18 cellular contexts compared by ENCODE assay signal in genomic region chr1:37761416-37762095, GRCh38. TPM values are rescaled to one million over a fixed set of nuclear protein-coding genes. Genes with fewer than 3 reads are reported as not detected.
DNase-seq lines count a peak whose midpoint lies in the region; ATAC-seq and TF ChIP-seq lines count a peak whose summit lies in the region.
"Had no signal": no experiment of that assay in that cellular context is flagged by ENCODE, and none has a peak within 500 bp of the region (broad histone marks: within the 10 kb centered on the region; RNA-seq: fewer than 3 reads in every experiment).

No MANE protein-coding gene starts in this region.

- DNase-seq in activated CD8-positive, alpha-beta memory T cell treated with anti-CD3 and anti-CD28 coated beads for 24 hours: peak; percentile 43
- DNase-seq in activated CD8-positive, alpha-beta memory T cell treated with anti-CD3 and anti-CD28 coated beads, Interleukin-2, amount 50 U/mL, for 4 hours: no peak
- DNase-seq in NCI-H1930 (lab: John Stamatoyannopoulos, UW) (peak; percentile 55 to 67), left lobe of liver (ENCODE audit: low spot score) (peak; percentile 27), spleen (peak; percentile 71), DMS 273 treated with DMSO at 0.1 percent for 48 hours (lab: John Stamatoyannopoulos, UW) (no peak), activated T-cell treated with anti-CD3 and anti-CD28 coated beads for 4 hours (no peak)
- DNase-seq: ACHN; CD4-positive, CD25-positive, alpha-beta regulatory T cell; DND-41; GDM1; HCEC 1CT; HFFc6 had no signal

- intact Hi-C loops in spleen (cut with DNase I; ENCODE audit: low total_unique reads): no loop called here

- peaks cover 0 to 4% (median 0%) of the 10 kb centered on the region in 8 donors for H3K9me3 ChIP-seq in spleen

- WGBS in spleen, 5 donors: 55 to 61% (median 59%) methylated on average over 29 to 68 of the region's 68 CpGs

- peaks cover 0 to 99% (median 41%) of the 10 kb centered on the region in 7 donors for H3K27me3 ChIP-seq in spleen (replicated peaks in 1 of 7)

- H3K36me3 ChIP-seq in spleen: no peaks in the 10 kb centered on the region
- H3K36me3 ChIP-seq: BLaER1 treated with 17β-estradiol and CSF1 and Interleukin-3, amounts not matched to agents 10 nM and 100 nM had no signal

- no peak overlapping the region for H3K27ac ChIP-seq in spleen
- H3K27ac ChIP-seq: BLaER1 treated with 17β-estradiol and CSF1 and Interleukin-3, amounts not matched to agents 10 nM and 100 nM; HL-60 had no signal

- ATAC-seq in left lobe of liver: no peak
- ATAC-seq in GM21737 (IDR thresholded peaks at IDR 0.05; ENCODE audit: unreplicated experiment): no peak

- no peak for TF ChIP-seq CTCF in spleen (IDR thresholded peaks at IDR 0.05 in 8 of 11, conservative IDR thresholded peaks at IDR 0.05 in 3 of 11)

- TF ChIP-seq POLR2A in spleen (IDR thresholded peaks at IDR 0.05): no peak

- no peak overlapping the region for H3K4me3 ChIP-seq in spleen
- H3K4me3 ChIP-seq: BLaER1 treated with 17β-estradiol and CSF1 and Interleukin-3, amounts not matched to agents 10 nM and 100 nM had no signal

- peaks cover 0 to 18% (median 0%) of the 10 kb centered on the region in 6 donors for H3K4me1 ChIP-seq in spleen

RNA-seq across cellular contexts. Expression of gene EPHA10, which starts 3.4 kb away (rescaled TPM):
- total RNA-seq in left lobe of liver: 0.03 TPM
- under 1 TPM in 4 of 7 donors, not detected in 3; 0.07 to 0.43 (median 0.26) TPM for total RNA-seq in spleen
- under 1 TPM; 0.02 to 0.10 (median 0.02) TPM for polyA plus RNA-seq in spleen
- total RNA-seq: A172; CD4-positive, CD25-positive, alpha-beta regulatory T cell; H4; HFFc6 had no signal
- polyA plus RNA-seq: CD4-positive, CD25-positive, alpha-beta regulatory T cell had no signal

RNA-seq across cellular contexts. Expression of gene MANEAL, which starts 32.1 kb away (rescaled TPM):
- total RNA-seq in left lobe of liver (4.3 TPM), spleen (1 to 10 TPM; 1.8 to 9.2 (median 3.1) TPM)
- polyA plus RNA-seq in spleen: 1 to 10 TPM; 1.4 to 2.3 (median 1.8) TPM

RNA-seq across cellular contexts. Expression of gene C1orf122, which starts 46.0 kb away (rescaled TPM):
- total RNA-seq in left lobe of liver: 36.1 TPM
- 10 to 100 TPM; 15.9 to 31.1 (median 19.5) TPM for total RNA-seq in spleen
- polyA plus RNA-seq in spleen: 10 to 100 TPM; 18.1 to 38.5 (median 23.1) TPM

RNA-seq across cellular contexts. Expression of gene YRDC, which starts 46.5 kb away (rescaled TPM):
- total RNA-seq in left lobe of liver (4.8 TPM), spleen (10 to 100 TPM in 5 of 7 donors, 1 to 10 TPM in 2; 8.0 to 13.4 (median 10.9) TPM)
- polyA plus RNA-seq in spleen: 10 to 100 TPM in 1 of 3 donors, 1 to 10 TPM in 2; 7.5 to 12.2 (median 9.9) TPM

Comparison
In these comparisons a context has a peak if more than half of its experiments do, and no peak if none do; other contexts are left out.
1. DNase-seq: peak in activated CD8-positive, alpha-beta memory T cell treated with anti-CD3 and anti-CD28 coated beads for 24 hours (single experiment), NCI-H1930 (2 of 2), left lobe of liver (single experiment) and spleen (single experiment); none in activated CD8-positive, alpha-beta memory T cell treated with anti-CD3 and anti-CD28 coated beads, Interleukin-2, amount 50 U/mL, for 4 hours (single experiment), DMS 273 treated with DMSO at 0.1 percent for 48 hours (single experiment) and activated T-cell treated with anti-CD3 and anti-CD28 coated beads for 4 hours (single experiment).